ENCODE assay signal across 15 cellular contexts in the genomic region with DNA sequence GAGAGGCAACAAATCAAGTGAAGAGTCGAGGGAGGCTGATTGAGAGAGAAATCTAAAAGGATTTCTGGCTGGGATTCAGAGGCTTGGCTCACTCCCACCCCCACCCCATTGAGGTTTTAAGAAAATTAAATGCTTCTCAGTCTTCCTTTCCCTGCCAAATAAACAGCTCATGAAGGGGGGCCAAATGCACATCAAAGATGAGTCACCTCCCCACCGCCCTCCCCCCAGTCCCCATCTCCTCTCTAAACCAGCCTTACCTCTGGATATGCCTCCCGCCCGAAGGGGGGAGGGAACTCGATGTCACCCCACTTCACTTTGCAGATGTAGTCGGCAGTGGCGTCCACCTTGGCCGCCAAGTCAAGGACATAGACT. TPM values are rescaled to one million over a fixed set of nuclear protein-coding genes. Genes with fewer than 3 reads are reported as not detected.
DNase-seq lines count a peak whose midpoint lies in the region; ATAC-seq and TF ChIP-seq lines count a peak whose summit lies in the region.
"Had no signal": no experiment of that assay in that cellular context is flagged by ENCODE, and none has a peak within 500 bp of the region (broad histone marks: within the 10 kb centered on the region; RNA-seq: fewer than 3 reads in every experiment).

No MANE protein-coding gene starts in this region.

- H4K12ac ChIP-seq in trophoblast cell (ENCODE audit: low read depth, low read length), result no peak overlapping the region

- no peaks in the 10 kb centered on the region for H3K4me1 Mint-ChIP-seq in activated T-cell treated with anti-CD3 and anti-CD28 coated beads, Interleukin-2, amount 50 U/mL, for 72 hours (ENCODE audit: low read depth)
- H3K4me1 Mint-ChIP-seq: activated naive CD8-positive, alpha-beta T cell treated with anti-CD3 and anti-CD28 coated beads, Interleukin-2, amount 50 U/mL, for 24 hours had no signal

- H2BK120ac ChIP-seq in trophoblast cell (ENCODE audit: insufficient read depth, low read length, poor library complexity), result no peak overlapping the region

- no peak overlapping the region for H2BK5ac ChIP-seq in trophoblast cell (ENCODE audit: low read depth, low read length, poor library complexity)

- no peak overlapping the region for H3K4me2 ChIP-seq in trophoblast cell (ENCODE audit: low read length)

- no peak overlapping the region for H3K4me3 Mint-ChIP-seq in activated T-cell treated with anti-CD3 and anti-CD28 coated beads, Interleukin-2, amount 50 U/mL, for 72 hours
- H3K4me3 Mint-ChIP-seq: activated CD4-positive, alpha-beta memory T cell treated with anti-CD3 and anti-CD28 coated beads for 36 hours; activated naive CD8-positive, alpha-beta T cell treated with anti-CD3 and anti-CD28 coated beads, Interleukin-2, amount 50 U/mL, for 24 hours had no signal

- no peaks in the 10 kb centered on the region for H3K9me3 Mint-ChIP-seq in activated T-cell treated with anti-CD3 and anti-CD28 coated beads, Interleukin-2, amount 50 U/mL, for 72 hours
- H3K9me3 Mint-ChIP-seq: activated CD4-positive, alpha-beta memory T cell treated with anti-CD3 and anti-CD28 coated beads for 36 hours; activated naive CD8-positive, alpha-beta T cell treated with anti-CD3 and anti-CD28 coated beads, Interleukin-2, amount 50 U/mL, for 24 hours had no signal

- H3K9me3 ChIP-seq in trophoblast cell (ENCODE audit: insufficient read depth, low read depth, low read length), result no peaks in the 10 kb centered on the region
- H3K9me3 ChIP-seq: Caco-2, pancreas, upper lobe of right lung had no signal

- H3K9ac ChIP-seq in trophoblast cell (ENCODE audit: low read length), result no peak overlapping the region

- no peaks in the 10 kb centered on the region for H3K79me1 ChIP-seq in trophoblast cell (ENCODE audit: low read length)

- H3K4me3 ChIP-seq in AG10803 (ENCODE audit: low read length), result no peak overlapping the region
- H3K4me3 ChIP-seq in cardiac fibroblast (replicated peaks in 1 of 2; ENCODE audit: low read depth in 2 of 2, low read length in 2 of 2), result no peak overlapping the region
- no peak overlapping the region for H3K4me3 ChIP-seq in trophoblast cell (ENCODE audit: low read depth, low read length)
- H3K4me3 ChIP-seq: K562, pancreas, upper lobe of right lung had no signal

- TF ChIP-seq CTCF in AG10803 (conservative IDR thresholded peaks at IDR 0.05; ENCODE audit: low read length) (no peak), cardiac fibroblast (IDR thresholded peaks at IDR 0.05; ENCODE audit: low read depth, low read length) (no peak)

- no peaks in the 10 kb centered on the region for H3K27me3 ChIP-seq in trophoblast cell (ENCODE audit: insufficient read depth, low read length)
- H3K27me3 ChIP-seq: pancreas, upper lobe of right lung had no signal

- no peak overlapping the region for H3K23ac ChIP-seq in trophoblast cell (ENCODE audit: low read length)

- H3K14ac ChIP-seq in trophoblast cell (ENCODE audit: low read length), result no peak overlapping the region

- no peak overlapping the region for H3K27ac Mint-ChIP-seq in activated T-cell treated with anti-CD3 and anti-CD28 coated beads, Interleukin-2, amount 50 U/mL, for 72 hours
- H3K27ac Mint-ChIP-seq: activated CD4-positive, alpha-beta memory T cell treated with anti-CD3 and anti-CD28 coated beads for 36 hours; activated naive CD8-positive, alpha-beta T cell treated with anti-CD3 and anti-CD28 coated beads, Interleukin-2, amount 50 U/mL, for 24 hours had no signal

- no peaks in the 10 kb centered on the region for H3K27me3 Mint-ChIP-seq in activated T-cell treated with anti-CD3 and anti-CD28 coated beads, Interleukin-2, amount 50 U/mL, for 72 hours (ENCODE audit: low read depth)
- H3K27me3 Mint-ChIP-seq: activated CD4-positive, alpha-beta memory T cell treated with anti-CD3 and anti-CD28 coated beads for 36 hours; activated naive CD8-positive, alpha-beta T cell treated with anti-CD3 and anti-CD28 coated beads, Interleukin-2, amount 50 U/mL, for 24 hours had no signal

- peaks cover 86 to 91% of the 10 kb centered on the region in 2 experiments for H3K36me3 ChIP-seq in trophoblast cell (ENCODE audit: control insufficient read depth in 1 of 2, insufficient read depth in 2 of 2, low read length in 2 of 2)

- no peak overlapping the region for H4K8ac ChIP-seq in trophoblast cell (ENCODE audit: low read depth, low read length)

- H3K79me2 ChIP-seq in trophoblast cell (ENCODE audit: control insufficient read depth, insufficient read depth, low read length, poor library complexity), result no peaks in the 10 kb centered on the region

- ATAC-seq in HG02588 (IDR thresholded peaks at IDR 0.05; ENCODE audit: unreplicated experiment), result no peak
- ATAC-seq in activated T-cell treated with anti-CD3 and anti-CD28 coated beads, Interleukin-2, amount 50 U/mL, for 72 hours (replicated peaks in 1 of 2), result no peak
- ATAC-seq: activated naive CD8-positive, alpha-beta T cell treated with anti-CD3 and anti-CD28 coated beads, Interleukin-2, amount 50 U/mL, for 24 hours; K562; upper lobe of right lung had no signal

- no peaks in the 10 kb centered on the region for H3K4me1 ChIP-seq in trophoblast cell (ENCODE audit: control insufficient read depth in 1 of 2, insufficient read depth in 2 of 2, low read length in 2 of 2)
- H3K4me1 ChIP-seq: upper lobe of right lung had no signal

- no peak overlapping the region for H3K18ac ChIP-seq in trophoblast cell (ENCODE audit: low read length)

- WGBS in trophoblast cell (ENCODE audit: extremely low coverage, insufficient coverage, insufficient read length), result no CpG with 5 or more reads among the region's 8 CpGs

- H4K91ac ChIP-seq in trophoblast cell (ENCODE audit: low read depth, low read length), result no peak overlapping the region

- H3K36me3 Mint-ChIP-seq in activated T-cell treated with anti-CD3 and anti-CD28 coated beads, Interleukin-2, amount 50 U/mL, for 72 hours (ENCODE audit: insufficient read depth in 2 of 2), result peaks cover 2 to 15% of the 10 kb centered on the region in 2 donors

- H3K27ac ChIP-seq in trophoblast cell (ENCODE audit: low read depth, low read length), result no peak overlapping the region
- H3K27ac ChIP-seq: upper lobe of right lung had no signal

- H3K4ac ChIP-seq in trophoblast cell (ENCODE audit: low read depth, low read length), result no peak overlapping the region

- no peak overlapping the region for H2BK12ac ChIP-seq in trophoblast cell (ENCODE audit: low read length)

- DNase-seq in AG10803 (ENCODE audit: low read depth) (peak; percentile 75), M059J (ENCODE audit: low read depth) (peak; percentile 89), cardiac fibroblast (ENCODE audit: low read depth in 2 of 2) (peak; percentile 69 to 72), non-pigmented ciliary epithelial cell (ENCODE audit: low read depth) (peak; percentile 36), NCI-H526 (lab: John Stamatoyannopoulos, UW) (no peak), trophoblast cell (no peak)
- DNase-seq in activated T-cell treated with anti-CD3 and anti-CD28 coated beads, Interleukin-2, amount 50 U/mL, for 72 hours, result no peak
- DNase-seq: activated CD4-positive, alpha-beta memory T cell treated with anti-CD3 and anti-CD28 coated beads for 36 hours; activated naive CD8-positive, alpha-beta T cell treated with anti-CD3 and anti-CD28 coated beads, Interleukin-2, amount 50 U/mL, for 24 hours; Caco-2; left cardiac atrium; pancreas; upper lobe of right lung had no signal

- no peak overlapping the region for H2AFZ ChIP-seq in trophoblast cell (ENCODE audit: insufficient read depth, low read length, poor library complexity)

- no peak overlapping the region for H2AK5ac ChIP-seq in trophoblast cell (ENCODE audit: low read length)

RNA-seq across cellular contexts. Expression of a gene that starts 11.6 kb away (rescaled TPM):
- total RNA-seq in M059J (2014; rRNA removed; shearing (Covaris generic)), result 103 and 151 TPM in 2 replicates
- 100 to 1,000 TPM; 124 to 129 TPM for total RNA-seq in activated T-cell treated with anti-CD3 and anti-CD28 coated beads, Interleukin-2, amount 50 U/mL, for 72 hours
- polyA plus RNA-seq in trophoblast cell (2013), result 147 TPM in 2 replicates

RNA-seq across cellular contexts. Expression of a gene that starts 23.2 kb away (rescaled TPM):
- total RNA-seq in M059J (2014; rRNA removed; shearing (Covaris generic)), result 0.27 and 1.7 TPM in 2 replicates
- 1 to 10 TPM in 1 of 2 donors, under 1 TPM in 1; 0.72 to 1.6 TPM for total RNA-seq in activated T-cell treated with anti-CD3 and anti-CD28 coated beads, Interleukin-2, amount 50 U/mL, for 72 hours
- 0.74 and 0.75 TPM in 2 replicates for polyA plus RNA-seq in trophoblast cell (2013)

RNA-seq across cellular contexts. Expression of a gene that starts 41.9 kb away (rescaled TPM):
- 12.1 and 17.1 TPM in 2 replicates for total RNA-seq in M059J (2014; rRNA removed; shearing (Covaris generic))
- total RNA-seq in activated T-cell treated with anti-CD3 and anti-CD28 coated beads, Interleukin-2, amount 50 U/mL, for 72 hours, result 10 to 100 TPM; 17.6 to 24.4 TPM
- 5.1 and 5.2 TPM in 2 replicates for polyA plus RNA-seq in trophoblast cell (2013)

RNA-seq across cellular contexts. Expression of a gene that starts 59.4 kb away (rescaled TPM):
- 65.8 and 108 TPM in 2 replicates for total RNA-seq in M059J (2014; rRNA removed; shearing (Covaris generic))
- total RNA-seq in activated T-cell treated with anti-CD3 and anti-CD28 coated beads, Interleukin-2, amount 50 U/mL, for 72 hours, result 10 to 100 TPM; 51.4 to 53.8 TPM
- 28.0 and 28.5 TPM in 2 replicates for polyA plus RNA-seq in trophoblast cell (2013)

Comparison
In these comparisons a context has a peak if more than half of its experiments do, and no peak if none do; other contexts are left out.
1. DNase-seq: peak in AG10803 (single experiment), M059J (single experiment), cardiac fibroblast (2 of 2) and non-pigmented ciliary epithelial cell (single experiment); none in activated T-cell treated with anti-CD3 and anti-CD28 coated beads, Interleukin-2, amount 50 U/mL, for 72 hours (0 of 2), NCI-H526 (0 of 2) and trophoblast cell (0 of 2).